ENCODE assay signal across 8 cellular contexts in the genomic region with DNA sequence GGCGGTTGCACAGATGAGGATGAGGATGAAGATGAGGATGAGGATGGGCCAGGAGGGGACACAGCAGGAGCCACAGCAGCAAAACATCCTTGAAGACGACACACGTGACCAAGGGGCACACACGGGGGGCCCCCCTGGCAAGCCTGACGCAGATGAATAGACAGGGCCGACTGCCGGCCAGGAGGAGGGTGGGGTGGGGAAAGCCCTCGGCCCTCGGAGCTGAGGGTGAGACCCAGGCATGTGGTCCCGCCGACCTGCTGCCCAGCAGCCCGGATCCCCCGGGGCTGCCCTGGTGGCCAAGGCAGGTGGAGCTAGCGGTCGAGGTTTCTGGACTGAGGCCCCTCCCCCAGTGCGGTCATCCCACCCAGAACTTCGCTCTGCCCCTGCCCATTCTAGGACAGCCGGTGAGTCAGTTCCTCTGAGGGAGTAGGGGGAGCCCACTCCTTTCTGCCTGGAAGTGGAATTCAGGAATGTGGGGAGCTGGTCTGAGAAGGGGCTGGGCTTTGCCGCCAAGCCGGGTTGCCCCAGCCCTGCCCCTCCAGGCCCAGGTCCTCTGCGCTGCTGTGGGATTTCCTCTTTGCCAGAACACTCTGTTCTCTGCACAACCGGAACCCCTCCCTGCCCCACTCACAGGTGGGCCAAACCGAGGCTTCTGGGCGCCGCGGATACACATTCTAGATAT. TPM values are rescaled to one million over a fixed set of nuclear protein-coding genes. Genes with fewer than 3 reads are reported as not detected.
A peak's percentile ranks its signal among the peaks of the same experiment; 100 is the strongest.
DNase-seq lines count a peak whose midpoint lies in the region; ATAC-seq and TF ChIP-seq lines count a peak whose summit lies in the region.

No MANE protein-coding gene starts in this region.

- peak overlapping the region in 1 of 5 experiments; percentile 30 for H3K4me3 Mint-ChIP-seq in brain

- H3K4me3 ChIP-seq in PC-3 (ENCODE audit: low read length) = peak overlapping the region; percentile 55
- H3K4me3 ChIP-seq in left lung = peak overlapping the region in 1 of 2 donors; percentile 32
- H3K4me3 ChIP-seq in thoracic aorta = peak overlapping the region; percentile 59

- no peaks in the 10 kb centered on the region for H3K9me3 ChIP-seq in PC-3 (ENCODE audit: low read length)
- H3K9me3 ChIP-seq in left lung = no peaks in the 10 kb centered on the region
- H3K9me3 ChIP-seq in thoracic aorta = no peaks in the 10 kb centered on the region

- H3K36me3 Mint-ChIP-seq in brain = no peaks in the 10 kb centered on the region

- H3K4me1 ChIP-seq in PC-3 (ENCODE audit: insufficient read depth, low read length) (peaks cover 57% of the 10 kb centered on the region), left lung (peaks cover 53 to 71% of the 10 kb centered on the region in 2 donors), thoracic aorta (ENCODE audit: control insufficient read depth in 1 of 2, low read depth in 2 of 2) (peaks cover 35 to 40% of the 10 kb centered on the region in 2 donors)

- H2AFZ ChIP-seq in PC-3 (ENCODE audit: low read length) = peak overlapping the region; percentile 73

- intact Hi-C loops in Right ventricle myocardium inferior (cut with DNase I) = no loop called here
- intact Hi-C loops in cardiac septum (cut with DNase I) = loop anchor here (5.0 kb wide), 1 partner anchor 190 kb away; no protein-coding TSS in a partner anchor
- intact Hi-C loops in PC-3 (cut with micrococcal nuclease) = loop anchor here (1.0 kb wide), 1 partner anchor 19 kb away; no protein-coding TSS in a partner anchor
- intact Hi-C loops in left lung (cut with DNase I) = no loop called here

- CTCF ChIA-PET in PC-3 (lab: Charles Lee) = interaction anchor here (1.3 to 2.0 kb wide), 3 partner anchors 19 to 58 kb away, joined by 8 to 23 read pairs (median 12); a partner anchor contains a TSS

- H3K36me3 ChIP-seq in PC-3 (ENCODE audit: low read depth, low read length) (no peaks in the 10 kb centered on the region), left lung (no peaks in the 10 kb centered on the region), thoracic aorta (no peaks in the 10 kb centered on the region)

- BruUV-seq in PC-3 (replicated peaks; lab: Mats Ljungman, UMichigan) = no TSS peak

- H3K27me3 ChIP-seq in PC-3 (ENCODE audit: low read length) = no peaks in the 10 kb centered on the region
- H3K27me3 ChIP-seq in left lung = peaks cover 0 to 4% of the 10 kb centered on the region in 2 donors
- H3K27me3 ChIP-seq in thoracic aorta (replicated peaks; ENCODE audit: insufficient read depth) = no peaks in the 10 kb centered on the region

- H3K9me2 ChIP-seq in PC-3 (replicated peaks; ENCODE audit: low read length) = no peaks in the 10 kb centered on the region

- H3K27ac ChIP-seq in PC-3 (ENCODE audit: low read length) (peak overlapping the region; percentile 16; the same call in 1 of the 2 replicates), left lung (peak overlapping the region; percentile 80 to 89), thoracic aorta (peak overlapping the region; percentile 57 to 86)

- peaks cover 4% of the 10 kb centered on the region for H3K27me3 Mint-ChIP-seq in brain

- H3K4me2 ChIP-seq in PC-3 (ENCODE audit: low read length) = peak overlapping the region; percentile 81

- H3K4me1 Mint-ChIP-seq in brain = peaks cover 51% of the 10 kb centered on the region

- peak overlapping the region in 3 of 5 experiments; percentile 22 to 63 (median 60) for H3K27ac Mint-ChIP-seq in brain

- peak overlapping the region; percentile 41 for H3K9ac ChIP-seq in PC-3 (ENCODE audit: low read length)

- no peaks in the 10 kb centered on the region for H3F3A ChIP-seq in PC-3 (ENCODE audit: low read length, unreplicated experiment)

- ATAC-seq in Right ventricle myocardium inferior (peak; percentile 28), PC-3 (peak; percentile 59), left lung (peak; percentile 34), thoracic aorta (ENCODE audit: insufficient number of reproducible peaks, low FRiP score, low read depth) (peak; percentile 17)

- TF ChIP-seq CTCF in PC-3 (conservative IDR thresholded peaks at IDR 0.05; ENCODE audit: low read depth, low read length) (no peak), brain (conservative IDR thresholded peaks at IDR 0.05) (no peak), left lung (IDR thresholded peaks at IDR 0.05) (peak in 1 of 2 donors; percentile 35), thoracic aorta (IDR thresholded peaks at IDR 0.05) (no peak)

- DNase-seq in Right ventricle myocardium inferior (ENCODE audit: missing footprints) (peak; percentile 78), cardiac septum (ENCODE audit: low spot score) (no peak), PC-3 (peak; percentile 85), left lung (peak; percentile 59 to 89), thoracic aorta (ENCODE audit: low spot score) (peak; percentile 38), pons (ENCODE audit: low spot score) (no peak), cerebellum (ENCODE audit: low spot score) (no peak)

- H3K79me2 ChIP-seq in PC-3 (ENCODE audit: low read length) = no peaks in the 10 kb centered on the region

- no peaks in the 10 kb centered on the region for H4K20me1 ChIP-seq in PC-3 (ENCODE audit: low read length)

- H3K9me3 Mint-ChIP-seq in brain = peaks cover 0 to 4% (median 0%) of the 10 kb centered on the region in 5 experiments

- POLR2A ChIA-PET in PC-3 (lab: Charles Lee; ENCODE audit: unreplicated experiment) = interaction anchor here (0.5 kb wide), 3 partner anchors 13 to 92 kb away, joined by 3 to 7 read pairs (median 3); no protein-coding TSS in a partner anchor

RNA-seq across cellular contexts. Expression of a gene that starts 9.9 kb away (rescaled TPM):
- total RNA-seq in Right ventricle myocardium inferior (38.2 TPM), cardiac septum (17.6 TPM), PC-3 (2014; rRNA removed) (0.40 and 0.62 TPM in 2 replicates), left lung (10 to 100 TPM; 10.2 to 13.7 TPM), thoracic aorta (10 to 100 TPM in 1 of 2 donors, 1 to 10 TPM in 1; 8.3 to 17.7 TPM), cerebellum (5.6 TPM)
- polyA plus RNA-seq in brain (ENCODE audit: insufficient read depth, low read depth, low replicate concordance) = 6.8 TPM

RNA-seq across cellular contexts. Expression of a gene that starts 12.3 kb away (rescaled TPM):
- 3.4 TPM for total RNA-seq in Right ventricle myocardium inferior
- total RNA-seq in cardiac septum = 2.7 TPM
- 0.86 and 2.5 TPM in 2 replicates for total RNA-seq in PC-3 (2014; rRNA removed)
- 9.9 TPM for polyA plus RNA-seq in brain (ENCODE audit: insufficient read depth, low read depth, low replicate concordance)
- 1 to 10 TPM; 1.3 to 2.9 TPM for total RNA-seq in left lung
- 1 to 10 TPM; 1.9 to 2.4 TPM for total RNA-seq in thoracic aorta
- total RNA-seq in cerebellum = 5.7 TPM

RNA-seq across cellular contexts. Expression of a gene that starts 26.3 kb away (rescaled TPM):
- total RNA-seq in Right ventricle myocardium inferior (17.9 TPM), cardiac septum (11.5 TPM), PC-3 (2014; rRNA removed) (52.3 and 74.8 TPM in 2 replicates), left lung (10 to 100 TPM; 24.9 to 61.7 TPM), thoracic aorta (100 to 1,000 TPM in 1 of 2 donors, 10 to 100 TPM in 1; 91.6 to 153 TPM), cerebellum (2.4 TPM)
- 6.7 TPM for polyA plus RNA-seq in brain (ENCODE audit: insufficient read depth, low read depth, low replicate concordance)

RNA-seq across cellular contexts. Expression of a gene that starts 58.1 kb away (rescaled TPM):
- 5.7 TPM for total RNA-seq in Right ventricle myocardium inferior
- 6.2 TPM for total RNA-seq in cardiac septum
- 1.0 and 6.4 TPM in 2 replicates for total RNA-seq in PC-3 (2014; rRNA removed)
- 8.3 TPM for polyA plus RNA-seq in brain (ENCODE audit: insufficient read depth, low read depth, low replicate concordance)
- 10 to 100 TPM; 17.5 to 30.2 TPM for total RNA-seq in left lung
- 1 to 10 TPM in 1 of 2 donors, not detected in 1; 1.8 TPM for total RNA-seq in thoracic aorta
- 0.54 TPM for total RNA-seq in cerebellum

Comparison
In these comparisons a context has a peak if more than half of its experiments do, and no peak if none do; other contexts are left out.
1. DNase-seq: peak in Right ventricle myocardium inferior (single experiment), PC-3 (single experiment), left lung (2 of 2) and thoracic aorta (single experiment); none in cardiac septum (single experiment), pons (single experiment) and cerebellum (single experiment).
2. intact Hi-C loops: an anchor here in cardiac septum (5.0 kb wide) and PC-3 (1.0 kb wide); none called in Right ventricle myocardium inferior and left lung.
3. H3K27ac ChIP-seq: peak in every context shown above with its lines; median percentile 84 in left lung; 72 in thoracic aorta; 16 in PC-3.
4. Peak in every context shown above with its lines, with median percentiles within 50 percentile points of each other: ATAC-seq.